8 cellular contexts compared by ENCODE assay signal in the genomic region with DNA sequence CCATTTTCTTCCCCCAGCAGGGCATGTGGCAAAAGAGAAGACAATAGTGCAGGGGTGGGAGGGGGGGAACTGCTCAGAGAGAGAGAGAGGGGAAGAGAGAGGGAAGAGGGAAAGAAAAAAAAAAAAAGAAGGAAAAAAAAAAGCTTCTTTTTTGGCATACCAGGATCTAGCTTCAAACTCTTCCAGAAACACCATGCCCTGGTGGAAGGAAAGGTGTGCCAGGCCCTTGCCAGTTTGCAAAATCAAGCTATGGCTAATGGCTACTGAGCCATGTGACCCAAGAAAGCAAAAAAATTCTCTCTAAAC. TPM values are rescaled to one million over a fixed set of nuclear protein-coding genes. Genes with fewer than 3 reads are reported as not detected.
DNase-seq lines count a peak whose midpoint lies in the region; ATAC-seq and TF ChIP-seq lines count a peak whose summit lies in the region.

No MANE protein-coding gene starts in this region.

- H3K27me3 ChIP-seq in layer of hippocampus (ENCODE audit: control insufficient read depth, insufficient read depth, low read length), result no peaks in the 10 kb centered on the region
- no peaks in the 10 kb centered on the region for H3K27me3 ChIP-seq in suprapubic skin

- TF ChIP-seq POLR2A in suprapubic skin (IDR thresholded peaks at IDR 0.05), result no peak

- intact Hi-C loops in activated CD4-positive, alpha-beta T cell treated with anti-CD3 and anti-CD28 coated beads, Interleukin-2, amount 10 ng/mL, durations not matched to agents 24 days and 14 days (cut with micrococcal nuclease), result loop anchor here (1.0 to 5.0 kb wide), 4 partner anchors 39 to 669 kb away; a partner anchor contains a TSS

- ATAC-seq in GM18502 (IDR thresholded peaks at IDR 0.05; ENCODE audit: poor library complexity, unreplicated experiment), result no peak

- no peak for DNase-seq in activated CD4-positive, alpha-beta T cell treated with anti-CD3 and anti-CD28 coated beads, Interleukin-2, amount 10 ng/mL, durations not matched to agents 24 days and 14 days
- no peak for DNase-seq in activated CD4-positive, alpha-beta T cell treated with anti-CD3 and anti-CD28 coated beads, Interleukin-2, amount 50 U/mL, for 4 hours
- DNase-seq in suprapubic skin (ENCODE audit: low spot score in 2 of 2), result no peak
- DNase-seq in NCI-H446 treated with DMSO at 0.1 percent for 48 hours (lab: John Stamatoyannopoulos, UW), result no peak
- DNase-seq in NAMALWA (ENCODE audit: low spot score), result no peak

- H3K9me3 ChIP-seq in suprapubic skin, result no peaks in the 10 kb centered on the region

- TF ChIP-seq EP300 in suprapubic skin (IDR thresholded peaks at IDR 0.05), result no peak

- TF ChIP-seq CTCF in suprapubic skin (IDR thresholded peaks at IDR 0.05), result no peak

- no peaks in the 10 kb centered on the region for H3K9me3 Mint-ChIP-seq in activated CD4-positive, alpha-beta T cell treated with anti-CD3 and anti-CD28 coated beads, Interleukin-2, amount 10 ng/mL, durations not matched to agents 24 days and 14 days
- H3K9me3 Mint-ChIP-seq in activated naive CD8-positive, alpha-beta T cell (ENCODE audit: low read depth), result no peaks in the 10 kb centered on the region

- peak overlapping the region; percentile 91 for H3K4me3 Mint-ChIP-seq in activated CD4-positive, alpha-beta T cell treated with anti-CD3 and anti-CD28 coated beads, Interleukin-2, amount 10 ng/mL, durations not matched to agents 24 days and 14 days
- H3K4me3 Mint-ChIP-seq in activated naive CD8-positive, alpha-beta T cell, result no peak overlapping the region

- peak overlapping the region; percentile 99 for H3K27ac Mint-ChIP-seq in activated CD4-positive, alpha-beta T cell treated with anti-CD3 and anti-CD28 coated beads, Interleukin-2, amount 10 ng/mL, durations not matched to agents 24 days and 14 days
- H3K27ac Mint-ChIP-seq in activated naive CD8-positive, alpha-beta T cell, result peak overlapping the region; percentile 100

- H3K27ac ChIP-seq in layer of hippocampus (ENCODE audit: low read depth, low read length) (peak overlapping the region; percentile 100), suprapubic skin (peak overlapping the region; percentile 99)

- no peaks in the 10 kb centered on the region for H3K27me3 Mint-ChIP-seq in activated CD4-positive, alpha-beta T cell treated with anti-CD3 and anti-CD28 coated beads, Interleukin-2, amount 10 ng/mL, durations not matched to agents 24 days and 14 days
- H3K27me3 Mint-ChIP-seq in activated naive CD8-positive, alpha-beta T cell, result no peaks in the 10 kb centered on the region

- H3K4me3 ChIP-seq in suprapubic skin, result peak overlapping the region; percentile 31

- peaks cover 29% of the 10 kb centered on the region for H3K36me3 Mint-ChIP-seq in activated CD4-positive, alpha-beta T cell treated with anti-CD3 and anti-CD28 coated beads, Interleukin-2, amount 10 ng/mL, durations not matched to agents 24 days and 14 days (ENCODE audit: low read depth)
- peaks cover 5% of the 10 kb centered on the region for H3K36me3 Mint-ChIP-seq in activated naive CD8-positive, alpha-beta T cell

- peaks cover 100% of the 10 kb centered on the region for H3K4me1 ChIP-seq in suprapubic skin

- H3K36me3 ChIP-seq in suprapubic skin, result no peaks in the 10 kb centered on the region

- peaks cover 30% of the 10 kb centered on the region for H3K4me1 Mint-ChIP-seq in activated CD4-positive, alpha-beta T cell treated with anti-CD3 and anti-CD28 coated beads, Interleukin-2, amount 10 ng/mL, durations not matched to agents 24 days and 14 days
- H3K4me1 Mint-ChIP-seq in activated naive CD8-positive, alpha-beta T cell (ENCODE audit: low read depth), result peaks cover 48% of the 10 kb centered on the region

RNA-seq across cellular contexts. Expression of a gene that starts 0.3 kb away (rescaled TPM):
- total RNA-seq in activated CD4-positive, alpha-beta T cell treated with anti-CD3 and anti-CD28 coated beads, Interleukin-2, amount 10 ng/mL, durations not matched to agents 24 days and 14 days, result 38.1 and 40.0 TPM in 2 replicates
- 100 to 1,000 TPM in 1 of 4 donors, 10 to 100 TPM in 3; 48.5 to 169 (median 54.1) TPM for total RNA-seq in suprapubic skin
